In genomic region chr2:190313880-190314279, GRCh38 we compare ENCODE assay signal across 25 cellular contexts. TPM values are rescaled to one million over a fixed set of nuclear protein-coding genes. Genes with fewer than 3 reads are reported as not detected.
DNase-seq lines count a peak whose midpoint lies in the region; ATAC-seq, FAIRE-seq and TF ChIP-seq lines count a peak whose summit lies in the region.
"Had no signal": no experiment of that assay in that cellular context is flagged by ENCODE, and none has a peak within 500 bp of the region (broad histone marks: within the 10 kb centered on the region; RNA-seq: fewer than 3 reads in every experiment).

No MANE protein-coding gene starts in this region.

- DNase-seq in HepG2 (ENCODE audit: low spot score) (no peak), pancreas (no peak), RPMI8226 (no peak), HAP-1 (ENCODE audit: low spot score in 2 of 2) (no peak), SHP77 (lab: John Stamatoyannopoulos, UW) (no peak)
- DNase-seq in stimulated activated naive CD4-positive, alpha-beta T cell (lab: John Stamatoyannopoulos, UW) = no peak
- DNase-seq: C1 segment of cervical spinal cord; CD4-positive, alpha-beta memory T cell; COR-L47; GDM1; GOT3; HCEC 1CT; NCI-H1048; NCI-H1694 treated with DMSO at 0.1 percent for 48 hours; NCI-H2081; NCI-H2171; NCI-H226; NCI-H510A; NCI-H69; SHP77 treated with DMSO at 0.1 percent for 48 hours had no signal

- no TSS peak for BruUV-seq in HepG2 (replicated peaks; lab: Mats Ljungman, UMichigan)

- 96% methylated on average over 1 of the region's 1 CpG for whole genome bisulfite sequencing in HepG2 (ENCODE audit: low lambda C conversion rate)
- WGBS in pancreas, 2 donors = 36 to 43% methylated on average over 1 of the region's 1 CpG

- ATAC-seq in HepG2 (no peak), pancreas (peak in 2 of 4 donors; percentile 34 to 53)
- ATAC-seq: GM12878 had no signal

- no peaks in the 10 kb centered on the region; a peak in 1 of 5 replicates for H3K27me3 ChIP-seq in HepG2 (ENCODE audit: control insufficient read depth in 1 of 2, insufficient read depth in 2 of 2, low read length in 2 of 2)
- H3K27me3 ChIP-seq in pancreas = no peaks in the 10 kb centered on the region
- no peaks in the 10 kb centered on the region for H3K27me3 ChIP-seq in HAP-1 (ENCODE audit: low read depth)

- H3K4me2 ChIP-seq in HepG2 (ENCODE audit: low read depth, low read length) = no peak overlapping the region
- H3K4me2 ChIP-seq: KMS-11 had no signal

- POLR2A ChIA-PET in HepG2 (lab: Yijun Ruan, JAX) = interaction anchor here (0.6 to 0.7 kb wide), 2 partner anchors 645 to 707 kb away, joined by 3 read pairs; no protein-coding TSS in a partner anchor

- intact Hi-C loops in HepG2 (cut with micrococcal nuclease; ENCODE audit: unreplicated experiment) = loop anchor here (1.0 to 10.0 kb wide), 3 partner anchors 129 to 549 kb away; partner anchors contain the start of gene OSGEPL1
- intact Hi-C loops in pancreas (cut with DNase I) = no loop called here

- H2AFZ ChIP-seq in HepG2 (ENCODE audit: low read length) = no peak overlapping the region

- no peak for TF ChIP-seq RAD21 in HepG2 (CRISPR knock-in tag; IDR thresholded peaks at IDR 0.05)

- no peak for TF ChIP-seq POLR2A in HepG2 (IDR thresholded peaks at IDR 0.05; ENCODE audit: insufficient read depth in 1 of 2, low read depth in 2 of 2, low read length in 2 of 2)

- peaks cover 41% of the 10 kb centered on the region for H3K79me2 ChIP-seq in HepG2 (ENCODE audit: insufficient read depth, low read length)

- H3K36me3 ChIP-seq in HepG2 (replicated peaks in 1 of 2; ENCODE audit: control insufficient read depth in 1 of 2, insufficient read depth in 2 of 2, low read length in 2 of 2) = peaks cover 1 to 18% of the 10 kb centered on the region in 2 experiments; a peak in 3 of 5 replicates
- no peaks in the 10 kb centered on the region for H3K36me3 ChIP-seq in pancreas
- H3K36me3 ChIP-seq in HAP-1 (replicated peaks) = peaks cover 5% of the 10 kb centered on the region

- TF ChIP-seq EP300 in HepG2 (IDR thresholded peaks at IDR 0.05; ENCODE audit: low read depth in 2 of 2, low read length in 2 of 2) (no peak), HepG2 (CRISPR knock-in tag; IDR thresholded peaks at IDR 0.05; ENCODE audit: borderline replicate concordance) (no peak)

- TF ChIP-seq CTCF in HepG2 (CRISPR knock-in tag; IDR thresholded peaks at IDR 0.05) (no peak), pancreas (IDR thresholded peaks at IDR 0.05) (no peak)

- CTCF ChIA-PET in HepG2 (lab: Yijun Ruan, JAX; ENCODE audit: low intra/inter-chr PET ratio, low total read pairs) = interaction anchor here (2.3 kb wide), 1 partner anchor 225 kb away, joined by 17 read pairs; no protein-coding TSS in a partner anchor

- no peaks in the 10 kb centered on the region for H3K9me3 ChIP-seq in HepG2 (ENCODE audit: low read length)
- H3K9me3 ChIP-seq in pancreas = no peaks in the 10 kb centered on the region
- H3K9me3 ChIP-seq in HAP-1 = no peaks in the 10 kb centered on the region

- no peaks in the 10 kb centered on the region for H4K20me1 ChIP-seq in HepG2 (ENCODE audit: insufficient read depth, low read length)

- H3K4me3 ChIP-seq in HepG2 (replicated peaks in 1 of 3; ENCODE audit: insufficient read depth in 1 of 3, low read depth in 2 of 3, low read length in 3 of 3) (no peak overlapping the region), pancreas (no peak overlapping the region), HAP-1 (no peak overlapping the region)
- H3K4me3 ChIP-seq: GM12878, SK-N-MC had no signal

- no peak overlapping the region for H3K9ac ChIP-seq in HepG2 (ENCODE audit: insufficient read depth, low read depth, low read length)
- H3K9ac ChIP-seq: KMS-11 had no signal

- FAIRE-seq in colon (lab: Jason Lieb, UNC) = peak; percentile 69
- FAIRE-seq in HepG2 (lab: Jason Lieb, UNC) = no peak
- FAIRE-seq in pancreas (lab: Jason Lieb, UNC) = peak; percentile 63
- FAIRE-seq: GM12878 had no signal

- in situ Hi-C loops in HepG2 (cut with HindIII; ENCODE audit: extremely low pct_ligation_motif_present, low pct_unique_long_range_greater_than_20kb) = no loop called here
- in situ Hi-C loops in HAP-1 (cut with MboI; ENCODE audit: low sequenced_read_pairs) = no loop called here

- H3K4me1 ChIP-seq in HepG2 (ENCODE audit: insufficient read depth, low read length) = peaks cover 56% of the 10 kb centered on the region
- H3K4me1 ChIP-seq in pancreas = peaks cover 7 to 19% (median 15%) of the 10 kb centered on the region in 3 donors
- H3K4me1 ChIP-seq in HAP-1 = peaks cover 6% of the 10 kb centered on the region

- no peak overlapping the region for H3K27ac ChIP-seq in HepG2 (ENCODE audit: extremely low read length, insufficient read depth, low read length)
- no peak overlapping the region for H3K27ac ChIP-seq in pancreas
- H3K27ac ChIP-seq: KMS-11, RWPE1, SK-N-MC had no signal

TF ChIP-seq in HepG2, 621 proteins besides CTCF, POLR2A, EP300 and RAD21 (continues in another document):
- TF ChIP-seq ZNF496 (CRISPR knock-in tag; IDR thresholded peaks at IDR 0.05; ENCODE audit: insufficient replicate concordance) (no peak), ZNF44 (CRISPR knock-in tag; IDR thresholded peaks at IDR 0.05) (no peak), CEBPG (CRISPR knock-in tag; IDR thresholded peaks at IDR 0.05) (peak; percentile 30; the same call in 1 of the 2 replicates), BHLHE40 (IDR thresholded peaks at IDR 0.05; ENCODE audit: low read length) (no peak), ZNF749 (CRISPR knock-in tag; IDR thresholded peaks at IDR 0.05; ENCODE audit: borderline replicate concordance) (no peak), RBAK (CRISPR knock-in tag; IDR thresholded peaks at IDR 0.05) (no peak), ZNF225 (CRISPR knock-in tag; IDR thresholded peaks at IDR 0.05) (no peak), NFE2L1 (CRISPR knock-in tag; IDR thresholded peaks at IDR 0.05; ENCODE audit: borderline replicate concordance) (no peak)

RNA-seq across cellular contexts. Expression of gene HIBCH, which starts 5.7 kb away (rescaled TPM):
- 49.5 and 67.0 TPM in 2 replicates for total RNA-seq in HepG2 (2016; rRNA removed; fragmentation: Illumina TruSeq; extraction: Trizol)
- total RNA-seq in HepG2 (2016; cell fraction: cytosol; rRNA removed; fragmentation: Illumina TruSeq; extraction: Trizol; ENCODE audit: low read depth) = 9.9 and 10.7 TPM in 2 replicates
- 46.9 and 68.2 TPM in 2 replicates for total RNA-seq in HepG2 (2016; cell fraction: insoluble cytoplasmic fraction; rRNA removed; fragmentation: Illumina TruSeq; extraction: Trizol)
- 11.0 and 12.8 TPM in 2 replicates for total RNA-seq in HepG2 (2016; cell fraction: membrane; rRNA removed; fragmentation: Illumina TruSeq; extraction: Trizol)
- total RNA-seq in HepG2 (2016; cell fraction: nucleus; rRNA removed; fragmentation: Illumina TruSeq; extraction: Trizol) = 64.0 and 64.7 TPM in 2 replicates
- polyA plus RNA-seq in HepG2 (2011; rRNA removed) = 17.8 and 18.8 TPM in 2 replicates
- polyA plus RNA-seq in HepG2 (2011; cell fraction: cytosol; rRNA removed) = 6.4 and 8.3 TPM in 2 replicates
- polyA plus RNA-seq in HepG2 (2011; cell fraction: nucleus; rRNA removed) = 14.6 and 25.8 TPM in 2 replicates
- polyA plus RNA-seq in HepG2 (2012) = 27.5 and 40.7 TPM in 2 replicates
- polyA plus RNA-seq in HepG2 (2016; cell fraction: cytosol; fragmentation: Illumina TruSeq; extraction: Trizol; ENCODE audit: low read depth) = 6.9 and 7.7 TPM in 2 replicates
- 63.7 and 68.2 TPM in 2 replicates for polyA plus RNA-seq in HepG2 (2016; cell fraction: insoluble cytoplasmic fraction; fragmentation: Illumina TruSeq; extraction: Trizol; ENCODE audit: low read depth)
- 9.3 and 9.4 TPM in 2 replicates for polyA plus RNA-seq in HepG2 (2016; cell fraction: membrane; fragmentation: Illumina TruSeq; extraction: Trizol; ENCODE audit: low read depth)
- 45.2 and 47.6 TPM in 2 replicates for polyA plus RNA-seq in HepG2 (2016; cell fraction: nucleus; fragmentation: Illumina TruSeq; extraction: Trizol; ENCODE audit: insufficient read depth, low read depth)
- 6.3 and 18.5 TPM in 2 replicates for polyA minus RNA-seq in HepG2 (2011; rRNA and poly(A)+ RNA removed; ENCODE audit: low replicate concordance)
- 8.9 and 9.9 TPM in 2 replicates for polyA minus RNA-seq in HepG2 (2011; cell fraction: cytosol; rRNA and poly(A)+ RNA removed)
- polyA minus RNA-seq in HepG2 (2011; cell fraction: nucleus; rRNA and poly(A)+ RNA removed) = 88.3 and 98.2 TPM in 2 replicates
- total RNA-seq in pancreas = 10 to 100 TPM; 17.6 to 29.3 (median 22.6) TPM
- polyA plus RNA-seq in pancreas = 10 to 100 TPM in 1 of 2 donors, 1 to 10 TPM in 1; 7.6 to 14.3 TPM

RNA-seq across cellular contexts. Expression of gene INPP1, which starts 29.5 kb away (rescaled TPM):
- total RNA-seq in HepG2 (2016; rRNA removed; fragmentation: Illumina TruSeq; extraction: Trizol) (13.3 and 15.2 TPM in 2 replicates), pancreas (10 to 100 TPM; 11.5 to 19.8 (median 14.6) TPM)
- 6.0 and 8.5 TPM in 2 replicates for total RNA-seq in HepG2 (2016; cell fraction: cytosol; rRNA removed; fragmentation: Illumina TruSeq; extraction: Trizol; ENCODE audit: low read depth)
- total RNA-seq in HepG2 (2016; cell fraction: insoluble cytoplasmic fraction; rRNA removed; fragmentation: Illumina TruSeq; extraction: Trizol) = 11.4 and 14.0 TPM in 2 replicates
- total RNA-seq in HepG2 (2016; cell fraction: membrane; rRNA removed; fragmentation: Illumina TruSeq; extraction: Trizol) = 12.0 and 14.5 TPM in 2 replicates
- 6.6 and 8.8 TPM in 2 replicates for total RNA-seq in HepG2 (2016; cell fraction: nucleus; rRNA removed; fragmentation: Illumina TruSeq; extraction: Trizol)
- polyA plus RNA-seq in HepG2 (2011; rRNA removed) (10.0 and 10.5 TPM in 2 replicates), pancreas (10 to 100 TPM; 17.8 to 31.0 TPM)
- 5.7 and 7.3 TPM in 2 replicates for polyA plus RNA-seq in HepG2 (2011; cell fraction: cytosol; rRNA removed)
- polyA plus RNA-seq in HepG2 (2011; cell fraction: nucleus; rRNA removed) = 10.0 and 11.1 TPM in 2 replicates
- 23.9 and 28.9 TPM in 2 replicates for polyA plus RNA-seq in HepG2 (2012)
- polyA plus RNA-seq in HepG2 (2016; cell fraction: cytosol; fragmentation: Illumina TruSeq; extraction: Trizol; ENCODE audit: low read depth) = 7.9 and 9.4 TPM in 2 replicates
- 18.0 and 18.7 TPM in 2 replicates for polyA plus RNA-seq in HepG2 (2016; cell fraction: insoluble cytoplasmic fraction; fragmentation: Illumina TruSeq; extraction: Trizol; ENCODE audit: low read depth)
- 12.1 and 13.1 TPM in 2 replicates for polyA plus RNA-seq in HepG2 (2016; cell fraction: membrane; fragmentation: Illumina TruSeq; extraction: Trizol; ENCODE audit: low read depth)
- 22.8 and 23.1 TPM in 2 replicates for polyA plus RNA-seq in HepG2 (2016; cell fraction: nucleus; fragmentation: Illumina TruSeq; extraction: Trizol; ENCODE audit: insufficient read depth, low read depth)
- 4.8 and 5.3 TPM in 2 replicates for polyA minus RNA-seq in HepG2 (2011; rRNA and poly(A)+ RNA removed; ENCODE audit: low replicate concordance)
- polyA minus RNA-seq in HepG2 (2011; cell fraction: cytosol; rRNA and poly(A)+ RNA removed) = 8.2 and 11.3 TPM in 2 replicates
- polyA minus RNA-seq in HepG2 (2011; cell fraction: nucleus; rRNA and poly(A)+ RNA removed) = 8.2 and 8.7 TPM in 2 replicates
